ENCODE assay signal across 21 cellular contexts in genomic region chr2:39646891-39647780, GRCh38.
"Had no signal": no experiment of that assay in that cellular context is flagged by ENCODE, and none has a peak within 500 bp of the region (broad histone marks: within the 10 kb centered on the region; RNA-seq: fewer than 3 reads in every experiment).

No MANE protein-coding gene starts in this region.

- H3K4me1 Mint-ChIP-seq: activated naive CD8-positive, alpha-beta T cell treated with anti-CD3 and anti-CD28 coated beads, Interleukin-2, amount 10 ng/mL, durations not matched to agents 7 days and 5 days; mesothelial cell of epicardium; naive thymus-derived CD8-positive, alpha-beta T cell had no signal

- H3K27ac Mint-ChIP-seq: activated CD4-positive, alpha-beta memory T cell treated with anti-CD3 and anti-CD28 coated beads for 36 hours; activated naive CD4-positive, alpha-beta T cell treated with anti-CD3 and anti-CD28 coated beads for 36 hours; activated naive CD8-positive, alpha-beta T cell treated with anti-CD3 and anti-CD28 coated beads, Interleukin-2, amount 10 ng/mL, durations not matched to agents 7 days and 5 days; activated T-cell treated with anti-CD3 and anti-CD28 coated beads, Interleukin-2, amount 50 U/mL, for 72 hours; mesothelial cell of epicardium; naive thymus-derived CD8-positive, alpha-beta T cell; stimulated activated naive CD8-positive, alpha-beta T cell treated with anti-CD3 and anti-CD28 coated beads, Interleukin-15, Interleukin-2, amounts not matched to agents 100 ng/mL and 50 ng/mL, for 24 hours; T-helper 1 cell treated with Interleukin-12 subunit alpha and Interleukin-12 subunit beta and Interleukin-4 antibody, amounts not matched to agents 30 μg/mL and 1 μg/mL, for 36 hours had no signal

- H3K27me3 ChIP-seq: gastroesophageal sphincter, heart right ventricle, right atrium auricular region, spleen, tibial artery had no signal

- H3K4me1 ChIP-seq: spleen had no signal

- H3K9me3 Mint-ChIP-seq: activated CD4-positive, alpha-beta memory T cell treated with anti-CD3 and anti-CD28 coated beads for 36 hours; activated naive CD4-positive, alpha-beta T cell treated with anti-CD3 and anti-CD28 coated beads for 36 hours; activated naive CD8-positive, alpha-beta T cell treated with anti-CD3 and anti-CD28 coated beads, Interleukin-2, amount 10 ng/mL, durations not matched to agents 7 days and 5 days; activated T-cell treated with anti-CD3 and anti-CD28 coated beads, Interleukin-2, amount 50 U/mL, for 72 hours; mesothelial cell of epicardium; naive thymus-derived CD8-positive, alpha-beta T cell; stimulated activated naive CD8-positive, alpha-beta T cell treated with anti-CD3 and anti-CD28 coated beads, Interleukin-15, Interleukin-2, amounts not matched to agents 100 ng/mL and 50 ng/mL, for 24 hours; T-helper 1 cell treated with Interleukin-12 subunit alpha and Interleukin-12 subunit beta and Interleukin-4 antibody, amounts not matched to agents 30 μg/mL and 1 μg/mL, for 36 hours had no signal

- H3K4me3 ChIP-seq: coronary artery, gastroesophageal sphincter, heart right ventricle, right atrium auricular region, spleen, tibial artery had no signal

- H3K36me3 Mint-ChIP-seq: activated CD4-positive, alpha-beta memory T cell treated with anti-CD3 and anti-CD28 coated beads for 36 hours; activated naive CD8-positive, alpha-beta T cell treated with anti-CD3 and anti-CD28 coated beads, Interleukin-2, amount 10 ng/mL, durations not matched to agents 7 days and 5 days; mesothelial cell of epicardium; naive thymus-derived CD8-positive, alpha-beta T cell had no signal

- H3K36me3 ChIP-seq: gastroesophageal sphincter, heart right ventricle, right atrium auricular region, spleen, tibial artery had no signal

- DNase-seq: activated CD4-positive, alpha-beta memory T cell treated with anti-CD3 and anti-CD28 coated beads for 36 hours; activated CD4-positive, alpha-beta T cell treated with anti-CD3 and anti-CD28 coated beads for 48 hours; activated effector memory CD4-positive, alpha-beta T cell treated with Interleukin-2 at 50 U/mL for 16 hours; activated naive CD4-positive, alpha-beta T cell treated with anti-CD3 and anti-CD28 coated beads for 36 hours; activated naive CD8-positive, alpha-beta T cell treated with anti-CD3 and anti-CD28 coated beads, Interleukin-2, amount 10 ng/mL, durations not matched to agents 7 days and 5 days; activated T-cell treated with anti-CD3 and anti-CD28 coated beads, Interleukin-2, amount 50 U/mL, for 72 hours; amniotic stem cell; cerebellar nuclear complex; heart right ventricle; left ventricle myocardium superior; mammary epithelial cell; naive thymus-derived CD8-positive, alpha-beta T cell; spleen; stimulated activated CD4-positive, alpha-beta T cell treated with anti-CD3 and anti-CD28 coated beads, Interleukin-4, amount 100 ng/mL, for 24 hours; tibial artery had no signal

- ATAC-seq: activated T-cell treated with anti-CD3 and anti-CD28 coated beads, Interleukin-2, amount 50 U/mL, for 72 hours; gastroesophageal sphincter; heart right ventricle; left ventricle myocardium superior; naive thymus-derived CD8-positive, alpha-beta T cell had no signal

- H3K27ac ChIP-seq: coronary artery, gastroesophageal sphincter, heart right ventricle, right atrium auricular region, spleen, tibial artery had no signal

- H3K4me3 Mint-ChIP-seq: activated CD4-positive, alpha-beta memory T cell treated with anti-CD3 and anti-CD28 coated beads for 36 hours; activated naive CD4-positive, alpha-beta T cell treated with anti-CD3 and anti-CD28 coated beads for 36 hours; activated naive CD8-positive, alpha-beta T cell treated with anti-CD3 and anti-CD28 coated beads, Interleukin-2, amount 10 ng/mL, durations not matched to agents 7 days and 5 days; activated T-cell treated with anti-CD3 and anti-CD28 coated beads, Interleukin-2, amount 50 U/mL, for 72 hours; mesothelial cell of epicardium; naive thymus-derived CD8-positive, alpha-beta T cell; stimulated activated naive CD8-positive, alpha-beta T cell treated with anti-CD3 and anti-CD28 coated beads, Interleukin-15, Interleukin-2, amounts not matched to agents 100 ng/mL and 50 ng/mL, for 24 hours; T-helper 1 cell treated with Interleukin-12 subunit alpha and Interleukin-12 subunit beta and Interleukin-4 antibody, amounts not matched to agents 30 μg/mL and 1 μg/mL, for 36 hours had no signal

- H3K9me3 ChIP-seq: gastroesophageal sphincter, heart right ventricle, right atrium auricular region, spleen, tibial artery had no signal

- H3K27me3 Mint-ChIP-seq: activated CD4-positive, alpha-beta memory T cell treated with anti-CD3 and anti-CD28 coated beads for 36 hours; activated naive CD8-positive, alpha-beta T cell treated with anti-CD3 and anti-CD28 coated beads, Interleukin-2, amount 10 ng/mL, durations not matched to agents 7 days and 5 days; naive thymus-derived CD8-positive, alpha-beta T cell; stimulated activated naive CD8-positive, alpha-beta T cell treated with anti-CD3 and anti-CD28 coated beads, Interleukin-15, Interleukin-2, amounts not matched to agents 100 ng/mL and 50 ng/mL, for 24 hours had no signal
